25 cellular contexts compared by ENCODE assay signal in the genomic region with DNA sequence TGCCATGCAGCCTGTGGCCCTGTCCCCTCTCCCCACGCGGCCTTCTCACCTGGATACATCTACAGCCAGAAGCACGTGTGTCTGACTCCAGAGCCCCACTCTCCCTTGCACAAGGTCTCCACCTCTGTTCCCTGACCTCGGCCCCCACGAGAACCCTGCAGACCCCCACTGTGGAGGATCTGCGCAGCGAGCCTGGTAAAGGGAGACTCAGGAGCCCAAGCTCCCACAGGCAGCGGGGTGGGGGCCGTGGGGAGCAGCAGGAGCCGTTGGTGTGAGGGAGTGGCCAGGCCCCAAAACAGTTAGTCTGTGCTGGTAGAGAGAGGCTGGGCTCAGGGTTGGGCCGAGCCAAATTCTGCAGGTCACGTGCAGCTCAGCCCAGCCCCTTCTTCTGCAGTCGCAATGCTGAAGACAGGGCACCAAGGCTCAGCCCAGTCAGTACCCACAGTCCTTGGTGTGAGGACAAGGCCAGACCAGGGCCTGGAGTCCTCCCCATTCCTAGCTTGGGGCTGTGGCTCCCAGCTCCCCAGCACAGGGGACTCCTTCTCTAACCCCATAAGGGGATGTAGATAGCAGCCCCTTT. TPM values are rescaled to one million over a fixed set of nuclear protein-coding genes. Genes with fewer than 3 reads are reported as not detected.
"Had no signal": no experiment of that assay in that cellular context is flagged by ENCODE, and none has a peak within 500 bp of the region (broad histone marks: within the 10 kb centered on the region; RNA-seq: fewer than 3 reads in every experiment).

No MANE protein-coding gene starts in this region.

- H3K4me1 ChIP-seq: prostate gland had no signal

- H3K4me3 ChIP-seq: cardiac muscle cell, heart left ventricle, prostate gland, upper lobe of left lung had no signal

- H3K27ac ChIP-seq: cardiac muscle cell, heart left ventricle, prostate gland, upper lobe of left lung had no signal

- ATAC-seq: activated CD4-positive, alpha-beta T cell treated with anti-CD3 and anti-CD28 coated beads for 36 hours; heart left ventricle; natural killer cell; stimulated activated naive CD8-positive, alpha-beta T cell treated with anti-CD3 and anti-CD28 coated beads, Interleukin-15, Interleukin-2, amounts not matched to agents 100 U/mL and 50 U/mL, for 24 hours had no signal

- DNase-seq: activated B cell treated with CpG ODN at 0.5 μM for 24 hours; activated CD4-positive, alpha-beta T cell treated with anti-CD3 and anti-CD28 coated beads for 36 hours; activated CD4-positive, alpha-beta T cell treated with anti-CD3 and anti-CD28 coated beads, Interleukin-2, amount 50 U/mL, for 48 hours; activated CD8-positive, alpha-beta memory T cell treated with anti-CD3 and anti-CD28 coated beads, Interleukin-2, amount 50 U/mL, for 48 hours; activated naive CD4-positive, alpha-beta T cell treated with anti-CD3 and anti-CD28 coated beads for 36 hours; activated T-cell treated with anti-CD3 and anti-CD28 coated beads, Interleukin-2, amount 50 U/mL, for 48 hours; cortex of kidney; effector CD4-positive, alpha-beta T cell; left cardiac atrium; midbrain; natural killer cell; stimulated activated CD4-positive, alpha-beta T cell treated with anti-CD3 and anti-CD28 coated beads, Interleukin-4, amount 100 ng/mL, for 24 hours; stimulated activated naive CD8-positive, alpha-beta T cell treated with anti-CD3 and anti-CD28 coated beads, Interleukin-15, Interleukin-2, amounts not matched to agents 100 U/mL and 50 U/mL, for 24 hours; T-helper 9 cell; upper lobe of left lung had no signal

- H3K9me3 ChIP-seq: prostate gland had no signal

- FAIRE-seq: endometrium, islet of Langerhans had no signal

- H3K36me3 ChIP-seq: cardiac muscle cell, heart left ventricle, prostate gland, upper lobe of left lung had no signal

- H3K27me3 ChIP-seq: cardiac muscle cell, upper lobe of left lung had no signal

RNA-seq across cellular contexts. Expression of gene SLC7A10, which starts 28.7 kb away (rescaled TPM):
- total RNA-seq: activated B cell treated with CpG ODN at 0.5 μM for 24 hours; activated CD4-positive, alpha-beta T cell treated with anti-CD3 and anti-CD28 coated beads for 36 hours; activated CD8-positive, alpha-beta memory T cell treated with anti-CD3 and anti-CD28 coated beads for 36 hours; activated naive CD4-positive, alpha-beta T cell treated with anti-CD3 and anti-CD28 coated beads for 36 hours; cardiac muscle cell; epithelial cell of proximal tubule; fibroblast of villous mesenchyme; liver; natural killer cell; osteocyte had no signal
- polyA plus RNA-seq: cardiac muscle cell, liver had no signal
